Comparison of ENCODE assay signal across 8 cellular contexts in genomic region chr17:2400474-2400866, GRCh38. TPM values are rescaled to one million over a fixed set of nuclear protein-coding genes. Genes with fewer than 3 reads are reported as not detected.
DNase-seq lines count a peak whose midpoint lies in the region; ATAC-seq and TF ChIP-seq lines count a peak whose summit lies in the region.

No MANE protein-coding gene starts in this region.

- no peaks in the 10 kb centered on the region for H3K79me2 ChIP-seq in SU-DHL-6 (ENCODE audit: insufficient read depth, low read length)

- H3K9ac ChIP-seq in SU-DHL-6 (ENCODE audit: low read length) (peak overlapping the region; percentile 75), skeletal muscle tissue (ENCODE audit: low read depth in 1 of 3, low read length in 3 of 3) (peak overlapping the region; percentile 98 to 99 (median 99))

- peaks cover 4% of the 10 kb centered on the region; the same call in 1 of the 2 replicates for H3F3A ChIP-seq in SU-DHL-6 (ENCODE audit: insufficient read depth)

- H3K27me3 ChIP-seq in AG04450 (ENCODE audit: control insufficient read depth, insufficient read depth, low read length) = no peaks in the 10 kb centered on the region
- H3K27me3 ChIP-seq in SU-DHL-6 (ENCODE audit: low read length) = no peaks in the 10 kb centered on the region
- no peaks in the 10 kb centered on the region for H3K27me3 ChIP-seq in skeletal muscle tissue (ENCODE audit: control insufficient read depth in 3 of 3, insufficient read depth in 3 of 3, low read length in 3 of 3)

- H3K4me3 ChIP-seq in AG04450 (ENCODE audit: low read depth, low read length) (peak overlapping the region; percentile 97), SU-DHL-6 (ENCODE audit: insufficient read depth, low read length, poor library complexity, severe bottlenecking) (peak overlapping the region; percentile 79), iPS-11a (ENCODE audit: low read depth, low read length) (peak overlapping the region; percentile 94), skeletal muscle tissue (ENCODE audit: low read length in 3 of 3) (peak overlapping the region; percentile 80 to 99 (median 98))

- H3K27ac ChIP-seq in AG04450 (ENCODE audit: low read depth, low read length) = peak overlapping the region; percentile 98
- H3K27ac ChIP-seq in SU-DHL-6 (ENCODE audit: low read depth, low read length) = peak overlapping the region; percentile 72
- peak overlapping the region; percentile 97 for H3K27ac ChIP-seq in adipose tissue (ENCODE audit: low read depth, low read length)
- H3K27ac ChIP-seq in skeletal muscle tissue (ENCODE audit: low read depth, low read length) = peak overlapping the region; percentile 100

- 1% methylated on average over 38 to 43 of the region's 43 CpGs for WGBS in adipose tissue, 3 donors

- POLR2A ChIA-PET in AG04450 (lab: Yijun Ruan, JAX) = interaction anchor here (0.6 to 1.8 kb wide), 6 partner anchors 8 to 193 kb away, joined by 3 to 26 read pairs (median 4); partner anchors contain the start of genes PAFAH1B1, SMG6 and SRR

- H4K20me1 ChIP-seq in SU-DHL-6 (ENCODE audit: low read depth, low read length) = peaks cover 4% of the 10 kb centered on the region; the same call in 1 of the 2 replicates

- peak overlapping the region; percentile 87 for H3K4me2 ChIP-seq in SU-DHL-6 (ENCODE audit: low read depth, low read length, poor library complexity, severe bottlenecking)

- peak overlapping the region; percentile 78 for H2AFZ ChIP-seq in SU-DHL-6 (ENCODE audit: low read depth, low read length, severe bottlenecking)

- peaks cover 62 to 65% (median 64%) of the 10 kb centered on the region in 3 donors for H3K4me1 ChIP-seq in skeletal muscle tissue (ENCODE audit: control insufficient read depth in 3 of 3, insufficient read depth in 3 of 3, low read length in 3 of 3)

- H3K36me3 ChIP-seq in SU-DHL-6 (ENCODE audit: low read length) (no peaks in the 10 kb centered on the region), skeletal muscle tissue (ENCODE audit: control insufficient read depth in 3 of 3, insufficient read depth in 3 of 3, low read length in 3 of 3) (peaks cover 0 to 4% (median 0%) of the 10 kb centered on the region in 3 donors)

- CTCF ChIA-PET in AG04450 (lab: Charles Lee) = no interaction called here

- ATAC-seq in esophagus mucosa (no peak), GM18517 (IDR thresholded peaks at IDR 0.05; ENCODE audit: unreplicated experiment) (no peak)

- TF ChIP-seq CTCF in AG04450 (IDR thresholded peaks at IDR 0.05; ENCODE audit: low read depth, low read length) = no peak
- no peak for TF ChIP-seq CTCF in SU-DHL-6 (IDR thresholded peaks at IDR 0.05; ENCODE audit: insufficient read depth, low read length, poor library complexity, severe bottlenecking)

- no peaks in the 10 kb centered on the region for H3K9me2 ChIP-seq in SU-DHL-6 (replicated peaks; ENCODE audit: insufficient read depth, low read length)

- DNase-seq in AG04450 (ENCODE audit: low read depth, low spot score) (no peak), HCEC 1CT (peak; percentile 47)

- H3K9me3 ChIP-seq in AG04450 (ENCODE audit: control insufficient read depth, insufficient read depth, low read length) = peaks cover 3% of the 10 kb centered on the region; the same call in 1 of the 2 replicates
- no peaks in the 10 kb centered on the region for H3K9me3 ChIP-seq in SU-DHL-6 (ENCODE audit: insufficient read depth, low read length)
- H3K9me3 ChIP-seq in skeletal muscle tissue (ENCODE audit: control insufficient read depth in 3 of 3, low read length in 3 of 3) = no peaks in the 10 kb centered on the region

RNA-seq across cellular contexts. Expression of gene MNT, which starts 0.4 kb away (rescaled TPM):
- polyA plus RNA-seq in AG04450 (2011; rRNA removed) (2.2 and 2.8 TPM in 2 replicates), adipose tissue (10 to 100 TPM in 2 of 3 donors, 1 to 10 TPM in 1; 4.9 to 23.7 (median 23.1) TPM)
- 3.5 and 3.7 TPM in 2 replicates for polyA minus RNA-seq in AG04450 (2011; rRNA and poly(A)+ RNA removed)
- total RNA-seq in skeletal muscle tissue (5.2 TPM), esophagus mucosa (28.6 TPM)
